Comparison of ENCODE assay signal across 8 cellular contexts in genomic region chr16:24748242-24748641, GRCh38. TPM values are rescaled to one million over a fixed set of nuclear protein-coding genes. Genes with fewer than 3 reads are reported as not detected.
A peak's percentile ranks its signal among the peaks of the same experiment; 100 is the strongest.
DNase-seq lines count a peak whose midpoint lies in the region; ATAC-seq, FAIRE-seq and TF ChIP-seq lines count a peak whose summit lies in the region.

No MANE protein-coding gene starts in this region.

- CTCF ChIA-PET in CD8-positive, alpha-beta memory T cell (lab: Charles Lee) = interaction anchor here (1.0 kb wide), 1 partner anchor 92 kb away, joined by 3 read pairs; no protein-coding TSS in a partner anchor

- H3K36me3 ChIP-seq in bronchial epithelial cell (ENCODE audit: control insufficient read depth, insufficient read depth, low read length) = no peaks in the 10 kb centered on the region
- peaks cover 0 to 29% of the 10 kb centered on the region in 2 experiments for H3K36me3 ChIP-seq in mesenchymal stem cell (ENCODE audit: control insufficient read depth in 1 of 2, insufficient read depth in 2 of 2, low read depth in 1 of 2, low read length in 2 of 2)
- no peaks in the 10 kb centered on the region for H3K36me3 ChIP-seq in CD8-positive, alpha-beta memory T cell (ENCODE audit: insufficient read depth, low read length)

- TF ChIP-seq CTCF in AG10803 (conservative IDR thresholded peaks at IDR 0.05; ENCODE audit: low read length) (no peak), bronchial epithelial cell (IDR thresholded peaks at IDR 0.05; ENCODE audit: insufficient read depth, low read length, severe bottlenecking) (no peak)

- H3K4me1 ChIP-seq in mesenchymal stem cell (ENCODE audit: control insufficient read depth, insufficient read depth, low read depth, low read length) = peaks cover 8% of the 10 kb centered on the region
- H3K4me1 ChIP-seq in CD8-positive, alpha-beta memory T cell (ENCODE audit: insufficient read depth, low read length) = peaks cover 70% of the 10 kb centered on the region

- H3K4me2 ChIP-seq in mesenchymal stem cell (ENCODE audit: low read length, poor library complexity, severe bottlenecking) = no peak overlapping the region

- H3K4me1 Mint-ChIP-seq in CD8-positive, alpha-beta memory T cell = peaks cover 80 to 96% (median 94%) of the 10 kb centered on the region in 3 donors

- WGBS in mesenchymal stem cell = 30% methylated on average over 2 of the region's 2 CpGs

- H3K18ac ChIP-seq in mesenchymal stem cell (ENCODE audit: low read depth in 1 of 2, low read length in 2 of 2) = no peak overlapping the region

- no peaks in the 10 kb centered on the region for H3K27me3 Mint-ChIP-seq in CD8-positive, alpha-beta memory T cell

- H3K14ac ChIP-seq in mesenchymal stem cell (ENCODE audit: low read length in 2 of 2) = no peak overlapping the region

- POLR2A ChIA-PET in CD8-positive, alpha-beta memory T cell (lab: Charles Lee) = no interaction called here

- H2AK5ac ChIP-seq in mesenchymal stem cell (ENCODE audit: low read length, severe bottlenecking) = no peak overlapping the region

- H3K4me3 ChIP-seq in AG10803 (ENCODE audit: low read length) (no peak overlapping the region), bronchial epithelial cell (ENCODE audit: low read depth, low read length) (no peak overlapping the region), mesenchymal stem cell (ENCODE audit: insufficient read depth in 1 of 2, low read depth in 1 of 2, low read length in 2 of 2) (peak overlapping the region in 1 of 2 experiments; percentile 57)
- H3K4me3 ChIP-seq in CD8-positive, alpha-beta memory T cell (ENCODE audit: low read length) = no peak overlapping the region

- no peak overlapping the region for H4K8ac ChIP-seq in mesenchymal stem cell (ENCODE audit: low read length)

- H3K27ac Mint-ChIP-seq in CD8-positive, alpha-beta memory T cell = peak overlapping the region in 3 of 8 donors; percentile 15 to 50 (median 24)

- H4K91ac ChIP-seq in mesenchymal stem cell (ENCODE audit: low read length) = no peak overlapping the region

- no peaks in the 10 kb centered on the region for H3K9me3 ChIP-seq in mesenchymal stem cell (ENCODE audit: control insufficient read depth, low read length)
- H3K9me3 ChIP-seq in CD8-positive, alpha-beta memory T cell (ENCODE audit: low read length) = no peaks in the 10 kb centered on the region

- H3K23ac ChIP-seq in mesenchymal stem cell (ENCODE audit: low read length in 2 of 2) = no peak overlapping the region

- FAIRE-seq in bronchial epithelial cell (lab: Jason Lieb, UNC) = peak; percentile 89

- no peaks in the 10 kb centered on the region for H3K9me3 Mint-ChIP-seq in CD8-positive, alpha-beta memory T cell

- H2BK12ac ChIP-seq in mesenchymal stem cell (ENCODE audit: low read length in 2 of 2) = no peak overlapping the region

- H3K27ac ChIP-seq in mesenchymal stem cell (ENCODE audit: low read length, poor library complexity, severe bottlenecking) = peak overlapping the region; percentile 44
- H3K27ac ChIP-seq in CD8-positive, alpha-beta memory T cell (ENCODE audit: low read depth, low read length) = no peak overlapping the region

- H2BK15ac ChIP-seq in mesenchymal stem cell (ENCODE audit: low read depth, poor library complexity, severe bottlenecking) = no peak overlapping the region

- no peak for ATAC-seq in HG03108 (IDR thresholded peaks at IDR 0.05; ENCODE audit: unreplicated experiment)

- H3K4me3 Mint-ChIP-seq in CD8-positive, alpha-beta memory T cell = peak overlapping the region in 3 of 7 donors; percentile 15 to 21 (median 18)

- peaks cover 7% of the 10 kb centered on the region for H3K79me1 ChIP-seq in mesenchymal stem cell (replicated peaks; ENCODE audit: low read length, poor library complexity, severe bottlenecking)

- no peak overlapping the region for H3K4ac ChIP-seq in mesenchymal stem cell (ENCODE audit: low read depth in 1 of 2, low read length in 2 of 2)

- DNase-seq in AG10803 (ENCODE audit: low read depth) = peak; percentile 91
- DNase-seq in LHCN-M2 (ENCODE audit: low read depth) = peak; percentile 94
- peak; percentile 92 for DNase-seq in bronchial epithelial cell (ENCODE audit: low read depth)
- peak; percentile 91 for DNase-seq in mesenchymal stem cell
- DNase-seq in iPS-NIHi11 (ENCODE audit: low spot score) = no peak
- DNase-seq in DMS153 treated with DMSO at 0.1 percent for 48 hours (lab: John Stamatoyannopoulos, UW; ENCODE audit: unreplicated experiment) = no peak
- no peak for DNase-seq in CD8-positive, alpha-beta memory T cell

- H3K36me3 Mint-ChIP-seq in CD8-positive, alpha-beta memory T cell = peaks cover 0 to 45% (median 4%) of the 10 kb centered on the region in 3 donors

- no peak overlapping the region for H2AFZ ChIP-seq in mesenchymal stem cell (ENCODE audit: low read depth, low read length)

- H2BK5ac ChIP-seq in mesenchymal stem cell (ENCODE audit: low read depth, low read length, poor library complexity, severe bottlenecking) = no peak overlapping the region

- H3K9ac ChIP-seq in mesenchymal stem cell (ENCODE audit: low read length) = peak overlapping the region; percentile 63

- no peaks in the 10 kb centered on the region for H3K27me3 ChIP-seq in bronchial epithelial cell (ENCODE audit: control insufficient read depth, insufficient read depth, low read length)
- no peaks in the 10 kb centered on the region for H3K27me3 ChIP-seq in mesenchymal stem cell (ENCODE audit: control insufficient read depth in 1 of 2, insufficient read depth in 1 of 2, low read length in 2 of 2)
- no peaks in the 10 kb centered on the region for H3K27me3 ChIP-seq in CD8-positive, alpha-beta memory T cell (ENCODE audit: insufficient read depth, low read length, poor library complexity, severe bottlenecking)

- no peak overlapping the region for H2BK120ac ChIP-seq in mesenchymal stem cell (ENCODE audit: low read depth, low read length)

RNA-seq across cellular contexts. Expression of gene TNRC6A, which starts 18.8 kb away (rescaled TPM):
- total RNA-seq in LHCN-M2 (2014; rRNA removed) (20.1 and 24.7 TPM in 2 replicates), bronchial epithelial cell (14.2 and 17.8 TPM in 2 replicates)
- 16.0 TPM for polyA plus RNA-seq in LHCN-M2 (2012)
- polyA plus RNA-seq in mesenchymal stem cell (2013, experiment 1 of 2) = 27.6 TPM
- 25.0 TPM for polyA plus RNA-seq in mesenchymal stem cell (2013, experiment 2 of 2)
- total RNA-seq in CD8-positive, alpha-beta memory T cell = 10 to 100 TPM; 40.4 to 44.0 TPM
- polyA plus RNA-seq in CD8-positive, alpha-beta memory T cell = 11.4 TPM

Comparison
In these comparisons a context has a peak if more than half of its experiments do, and no peak if none do; other contexts are left out.
1. DNase-seq: peak in AG10803 (single experiment), LHCN-M2 (single experiment), bronchial epithelial cell (single experiment) and mesenchymal stem cell (single experiment); none in iPS-NIHi11 (single experiment), DMS153 treated with DMSO at 0.1 percent for 48 hours (single experiment) and CD8-positive, alpha-beta memory T cell (0 of 5).